ENCODE assay signal across 9 cellular contexts in the genomic region with DNA sequence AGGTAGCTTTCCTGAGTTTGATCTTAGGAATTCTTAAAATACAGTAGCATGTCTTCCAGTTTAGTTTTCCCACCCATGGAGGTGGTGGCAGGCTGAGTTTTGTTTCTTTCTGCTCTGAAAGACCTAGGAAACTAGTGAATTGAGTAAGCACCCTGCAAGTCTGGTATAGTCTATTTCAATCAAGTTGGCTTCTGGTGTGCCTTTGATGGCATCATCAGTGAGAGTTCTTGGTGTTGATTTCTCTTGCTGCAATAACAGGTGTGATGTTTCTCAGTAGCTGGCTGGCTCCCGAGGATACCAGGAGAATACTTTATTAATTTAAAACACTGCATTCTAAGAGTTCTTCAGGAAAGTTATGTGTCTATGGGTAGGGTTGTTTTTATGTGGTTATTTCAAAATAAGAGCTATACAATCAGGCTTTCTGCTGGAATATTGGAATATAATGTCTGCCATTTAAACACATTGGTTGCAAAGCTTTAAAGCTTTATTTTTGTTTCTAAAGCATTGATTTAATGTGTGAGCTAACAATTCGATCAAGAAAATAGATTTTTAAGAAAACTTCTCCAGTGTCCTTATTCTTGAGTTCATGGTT. TPM values are rescaled to one million over a fixed set of nuclear protein-coding genes. Genes with fewer than 3 reads are reported as not detected.
DNase-seq lines count a peak whose midpoint lies in the region; ATAC-seq and TF ChIP-seq lines count a peak whose summit lies in the region.
"Had no signal": no experiment of that assay in that cellular context is flagged by ENCODE, and none has a peak within 500 bp of the region (broad histone marks: within the 10 kb centered on the region; RNA-seq: fewer than 3 reads in every experiment).

No MANE protein-coding gene starts in this region.

- peak overlapping the region; percentile 51 for H3K27ac ChIP-seq in HUES64 (ENCODE audit: low read depth, low read length)
- no peak overlapping the region for H3K27ac ChIP-seq in upper lobe of right lung

- H3K27me3 Mint-ChIP-seq in activated naive CD4-positive, alpha-beta T cell treated with anti-CD3 and anti-CD28 coated beads for 36 hours (ENCODE audit: low read depth) = no peaks in the 10 kb centered on the region
- H3K27me3 Mint-ChIP-seq in stimulated activated naive CD8-positive, alpha-beta T cell treated with anti-CD3 and anti-CD28 coated beads, Interleukin-15, Interleukin-2, amounts not matched to agents 100 ng/mL and 50 ng/mL, for 24 hours = no peaks in the 10 kb centered on the region

- peaks cover 30% of the 10 kb centered on the region for H3K4me1 Mint-ChIP-seq in activated naive CD4-positive, alpha-beta T cell treated with anti-CD3 and anti-CD28 coated beads for 36 hours (ENCODE audit: low read depth)
- H3K4me1 Mint-ChIP-seq in stimulated activated naive CD8-positive, alpha-beta T cell treated with anti-CD3 and anti-CD28 coated beads, Interleukin-15, Interleukin-2, amounts not matched to agents 100 ng/mL and 50 ng/mL, for 24 hours (ENCODE audit: low read depth) = peaks cover 32% of the 10 kb centered on the region

- H3K27me3 ChIP-seq in HUES64 (ENCODE audit: insufficient read depth, low read length) (no peaks in the 10 kb centered on the region), upper lobe of right lung (no peaks in the 10 kb centered on the region)

- H3K9ac ChIP-seq in HUES64 (ENCODE audit: low read depth, low read length) = no peak overlapping the region

- no peak for ATAC-seq in upper lobe of right lung

- intact Hi-C loops in activated naive CD4-positive, alpha-beta T cell treated with anti-CD3 and anti-CD28 coated beads for 36 hours (cut with micrococcal nuclease) = loop anchor here (1.0 to 10.0 kb wide), 6 partner anchors 10 to 1013 kb away; partner anchors contain the start of genes RAB22A, RBM38, STX16 and VAPB
- intact Hi-C loops in upper lobe of right lung (cut with DNase I) = no loop called here

- DNase-seq in activated naive CD4-positive, alpha-beta T cell treated with anti-CD3 and anti-CD28 coated beads for 36 hours = peak; percentile 63
- DNase-seq in activated naive CD4-positive, alpha-beta T cell treated with Interleukin-2 at 50 U/mL for 16 hours = no peak
- DNase-seq in cardiac fibroblast (ENCODE audit: low read depth in 2 of 2) (peak; percentile 19 to 30), SKM-1 (lab: John Stamatoyannopoulos, UW; ENCODE audit: unreplicated experiment) (no peak), upper lobe of right lung (no peak), AML-193 (lab: John Stamatoyannopoulos, UW) (no peak)
- DNase-seq: COR-L47 had no signal

- peak overlapping the region; percentile 7 for H3K4me3 Mint-ChIP-seq in activated naive CD4-positive, alpha-beta T cell treated with anti-CD3 and anti-CD28 coated beads for 36 hours
- peak overlapping the region; percentile 45 for H3K4me3 Mint-ChIP-seq in stimulated activated naive CD8-positive, alpha-beta T cell treated with anti-CD3 and anti-CD28 coated beads, Interleukin-15, Interleukin-2, amounts not matched to agents 100 ng/mL and 50 ng/mL, for 24 hours

- TF ChIP-seq CTCF in cardiac fibroblast (IDR thresholded peaks at IDR 0.05; ENCODE audit: low read depth, low read length) (no peak), upper lobe of right lung (IDR thresholded peaks at IDR 0.05) (no peak)

- no peak overlapping the region for H3K4me3 ChIP-seq in HUES64 (ENCODE audit: low read length)
- H3K4me3 ChIP-seq in cardiac fibroblast (replicated peaks in 1 of 2; ENCODE audit: low read depth in 2 of 2, low read length in 2 of 2) = no peak overlapping the region
- H3K4me3 ChIP-seq in upper lobe of right lung = no peak overlapping the region

- H3K36me3 ChIP-seq in HUES64 (ENCODE audit: insufficient read depth, low read length) (peaks cover 3% of the 10 kb centered on the region; the same call in 1 of the 2 replicates), upper lobe of right lung (no peaks in the 10 kb centered on the region)

- CTCF ChIA-PET in activated naive CD4-positive, alpha-beta T cell treated with anti-CD3 and anti-CD28 coated beads for 36 hours (lab: Charles Lee) = interaction anchor here (0.7 kb wide), 1 partner anchor 710 kb away, joined by 3 read pairs; no protein-coding TSS in a partner anchor

- peak overlapping the region; percentile 81 for H3K27ac Mint-ChIP-seq in activated naive CD4-positive, alpha-beta T cell treated with anti-CD3 and anti-CD28 coated beads for 36 hours
- H3K27ac Mint-ChIP-seq in stimulated activated naive CD8-positive, alpha-beta T cell treated with anti-CD3 and anti-CD28 coated beads, Interleukin-15, Interleukin-2, amounts not matched to agents 100 ng/mL and 50 ng/mL, for 24 hours = peak overlapping the region; percentile 63

- peaks cover 6% of the 10 kb centered on the region for H3K36me3 Mint-ChIP-seq in activated naive CD4-positive, alpha-beta T cell treated with anti-CD3 and anti-CD28 coated beads for 36 hours (ENCODE audit: low read depth)
- peaks cover 11% of the 10 kb centered on the region for H3K36me3 Mint-ChIP-seq in stimulated activated naive CD8-positive, alpha-beta T cell treated with anti-CD3 and anti-CD28 coated beads, Interleukin-15, Interleukin-2, amounts not matched to agents 100 ng/mL and 50 ng/mL, for 24 hours (ENCODE audit: low read depth)

- H3K9me3 Mint-ChIP-seq in activated naive CD4-positive, alpha-beta T cell treated with anti-CD3 and anti-CD28 coated beads for 36 hours = no peaks in the 10 kb centered on the region
- H3K9me3 Mint-ChIP-seq in stimulated activated naive CD8-positive, alpha-beta T cell treated with anti-CD3 and anti-CD28 coated beads, Interleukin-15, Interleukin-2, amounts not matched to agents 100 ng/mL and 50 ng/mL, for 24 hours = no peaks in the 10 kb centered on the region

- WGBS in HUES64 = 83% methylated on average over 2 of the region's 2 CpGs

- H3K9me3 ChIP-seq in HUES64 (ENCODE audit: insufficient read depth, low read depth, low read length) = no peaks in the 10 kb centered on the region
- no peaks in the 10 kb centered on the region for H3K9me3 ChIP-seq in upper lobe of right lung

- H3K4me1 ChIP-seq in HUES64 (ENCODE audit: insufficient read depth, low read length) (peaks cover 37% of the 10 kb centered on the region), upper lobe of right lung (peaks cover 38% of the 10 kb centered on the region)

RNA-seq across cellular contexts. Expression of gene VAPB, which starts 19.0 kb away (rescaled TPM):
- total RNA-seq in activated naive CD4-positive, alpha-beta T cell treated with anti-CD3 and anti-CD28 coated beads for 36 hours = 10 to 100 TPM; 26.8 to 27.9 TPM
- 33.0 TPM for polyA plus RNA-seq in HUES64 (2013, experiment 1 of 2)
- polyA plus RNA-seq in HUES64 (2013, experiment 2 of 2) = 41.6 TPM
- total RNA-seq in upper lobe of right lung = 47.8 TPM

Comparison
In these comparisons a context has a peak if more than half of its experiments do, and no peak if none do; other contexts are left out.
1. DNase-seq: peak in activated naive CD4-positive, alpha-beta T cell treated with anti-CD3 and anti-CD28 coated beads for 36 hours (single experiment) and cardiac fibroblast (2 of 2); none in activated naive CD4-positive, alpha-beta T cell treated with Interleukin-2 at 50 U/mL for 16 hours (single experiment), SKM-1 (single experiment), upper lobe of right lung (single experiment) and AML-193 (0 of 2).